ENCODE assay signal across 19 cellular contexts in genomic region chr5:94941113-94941765, GRCh38.
A peak's percentile ranks its signal among the peaks of the same experiment; 100 is the strongest.
DNase-seq lines count a peak whose midpoint lies in the region; ATAC-seq and TF ChIP-seq lines count a peak whose summit lies in the region.
"Had no signal": no experiment of that assay in that cellular context is flagged by ENCODE, and none has a peak within 500 bp of the region (broad histone marks: within the 10 kb centered on the region; RNA-seq: fewer than 3 reads in every experiment).

No MANE protein-coding gene starts in this region.

- no peak overlapping the region for H2BK12ac ChIP-seq in H9 (ENCODE audit: insufficient read length, low read depth, low read length)
- H2BK12ac ChIP-seq in neuronal stem cell (ENCODE audit: low read length): no peak overlapping the region

- H4K20me1 ChIP-seq in H9 (ENCODE audit: control insufficient read depth, insufficient read depth, insufficient read length): no peaks in the 10 kb centered on the region

- H3K27ac ChIP-seq in H9 (ENCODE audit: insufficient read length, low read depth, low read length) (no peak overlapping the region), foreskin keratinocyte (no peak overlapping the region), neuronal stem cell (replicated peaks; ENCODE audit: low read length) (no peak overlapping the region), transverse colon (no peak overlapping the region)
- H3K27ac ChIP-seq: A549, HL-60, KMS-11, PC-9, RWPE1, SJCRH30 had no signal

- no peak overlapping the region for H2AFZ ChIP-seq in H9 (ENCODE audit: low read length)
- H2AFZ ChIP-seq in neuronal stem cell (ENCODE audit: low read length): peak overlapping the region; percentile 13
- H2AFZ ChIP-seq: PC-9 had no signal

- no peaks in the 10 kb centered on the region for H3K27me3 Mint-ChIP-seq in H9 (ENCODE audit: low read depth)
- peaks cover under 1% of the 10 kb centered on the region for H3K27me3 Mint-ChIP-seq in activated T-cell treated with anti-CD3 and anti-CD28 coated beads, Interleukin-2, amount 50 U/mL, for 4 hours (ENCODE audit: low read depth)

- in situ Hi-C loops in transverse colon (cut with MboI; ENCODE audit: low pct_ligation_motif_present in 1 of 4, low pct_unique_long_range_greater_than_20kb in 1 of 4, low sequenced_read_pairs in 3 of 4) (no loop called here), GM13977 (cut with MboI; ENCODE audit: low pct_unique_long_range_greater_than_20kb, low sequenced_read_pairs, unreplicated experiment) (no loop called here)

- H4K91ac ChIP-seq in H9 (ENCODE audit: insufficient read length, low read depth, low read length) (no peak overlapping the region), neuronal stem cell (ENCODE audit: low read depth, low read length, poor library complexity) (no peak overlapping the region)

- DNase-seq in H9 (no peak), NCI-H69 (lab: John Stamatoyannopoulos, UW) (peak; percentile 51), foreskin keratinocyte (peak in 1 of 2 donors; percentile 28), neuronal stem cell (ENCODE audit: low spot score) (no peak), transverse colon (no peak), GM13977 (ENCODE audit: low spot score) (no peak)
- no peak for DNase-seq in activated T-cell treated with anti-CD3 and anti-CD28 coated beads, Interleukin-2, amount 50 U/mL, for 4 hours
- DNase-seq: CD4-positive, alpha-beta memory T cell; NCI-H1417; NCI-H187 treated with DMSO at 0.1 percent for 48 hours; NCI-H345; NCI-H524 treated with DMSO at 0.1 percent for 48 hours; PC-9 had no signal

- H2BK5ac ChIP-seq in H9 (ENCODE audit: insufficient read length, low read length) (no peak overlapping the region), neuronal stem cell (ENCODE audit: low read length) (no peak overlapping the region)

- peaks cover 3% of the 10 kb centered on the region; the same call in 1 of the 2 replicates for H3K4me1 ChIP-seq in H9 (ENCODE audit: insufficient read depth, low read length)
- no peaks in the 10 kb centered on the region for H3K4me1 ChIP-seq in foreskin keratinocyte
- peaks cover 0 to 2% of the 10 kb centered on the region in 2 donors for H3K4me1 ChIP-seq in neuronal stem cell (ENCODE audit: control insufficient read depth in 2 of 2, insufficient read depth in 1 of 2, low read depth in 1 of 2, low read length in 2 of 2)
- H3K4me1 ChIP-seq in transverse colon: no peaks in the 10 kb centered on the region
- H3K4me1 ChIP-seq: A549, SJCRH30 had no signal

- H3K4ac ChIP-seq in H9 (ENCODE audit: low read depth, low read length) (no peak overlapping the region), neuronal stem cell (ENCODE audit: low read length) (no peak overlapping the region)

- H3K9ac ChIP-seq in H9 (ENCODE audit: extremely low read depth, insufficient read length, low read length) (no peak overlapping the region), neuronal stem cell (ENCODE audit: low read depth, low read length, poor library complexity) (no peak overlapping the region)
- H3K9ac ChIP-seq: KMS-11 had no signal

- no peak for TF ChIP-seq POLR2A in transverse colon (IDR thresholded peaks at IDR 0.05)

- no peaks in the 10 kb centered on the region for H3K79me2 ChIP-seq in H9 (ENCODE audit: insufficient read depth, low read length)

- H3K14ac ChIP-seq in H9 (ENCODE audit: insufficient read depth, low read length): no peak overlapping the region
- no peak overlapping the region for H3K14ac ChIP-seq in neuronal stem cell (ENCODE audit: low read length)

- H3K4me3 ChIP-seq in neuronal stem cell (ENCODE audit: low read length in 2 of 2) (no peak overlapping the region), transverse colon (no peak overlapping the region)
- H3K4me3 ChIP-seq: A549, GM12878, PC-9, SJCRH30 had no signal

- H2BK20ac ChIP-seq in H9 (ENCODE audit: low read depth, low read length, poor library complexity, severe bottlenecking): no peak overlapping the region

- H3K27ac Mint-ChIP-seq in H9: no peak overlapping the region
- H3K27ac Mint-ChIP-seq: CD4-positive, alpha-beta memory T cell had no signal

- no peak overlapping the region for H3K4me3 Mint-ChIP-seq in H9
- no peak overlapping the region for H3K4me3 Mint-ChIP-seq in activated T-cell treated with anti-CD3 and anti-CD28 coated beads, Interleukin-2, amount 50 U/mL, for 4 hours
- H3K4me3 Mint-ChIP-seq: CD4-positive, alpha-beta memory T cell had no signal

- TF ChIP-seq EP300 in transverse colon (IDR thresholded peaks at IDR 0.05; ENCODE audit: low read depth): no peak

- H3K36me3 ChIP-seq in neuronal stem cell (replicated peaks in 1 of 2; ENCODE audit: control insufficient read depth in 2 of 2, insufficient read depth in 2 of 2, low read length in 2 of 2) (no peaks in the 10 kb centered on the region), transverse colon (no peaks in the 10 kb centered on the region)
- H3K36me3 ChIP-seq: SJCRH30 had no signal

- H3K9me3 Mint-ChIP-seq in H9: no peaks in the 10 kb centered on the region; a peak in 1 of 5 replicates
- no peaks in the 10 kb centered on the region for H3K9me3 Mint-ChIP-seq in activated T-cell treated with anti-CD3 and anti-CD28 coated beads, Interleukin-2, amount 50 U/mL, for 4 hours
- H3K9me3 Mint-ChIP-seq: CD4-positive, alpha-beta memory T cell had no signal

- H2AK5ac ChIP-seq in H9 (ENCODE audit: insufficient read length, low read length) (no peak overlapping the region), neuronal stem cell (ENCODE audit: low read depth, low read length) (no peak overlapping the region)

- no peak overlapping the region for H3T11ph ChIP-seq in H9 (ENCODE audit: low read length)

- H3K23ac ChIP-seq in H9 (ENCODE audit: insufficient read length, low read depth, low read length) (no peak overlapping the region), neuronal stem cell (ENCODE audit: low read depth, low read length, poor library complexity) (no peak overlapping the region)

- no peaks in the 10 kb centered on the region for H3K23me2 ChIP-seq in H9 (ENCODE audit: insufficient read length, low read depth, low read length, poor library complexity, severe bottlenecking)

- no peak overlapping the region for H2BK15ac ChIP-seq in H9 (ENCODE audit: low read depth, low read length)
- no peak overlapping the region for H2BK15ac ChIP-seq in neuronal stem cell (ENCODE audit: low read length)

- H3K9me3 ChIP-seq in H9 (ENCODE audit: control insufficient read depth, low read depth, low read length) (no peaks in the 10 kb centered on the region), neuronal stem cell (replicated peaks in 1 of 2; ENCODE audit: control insufficient read depth in 2 of 2, insufficient read depth in 1 of 2, low read depth in 1 of 2, low read length in 2 of 2) (no peaks in the 10 kb centered on the region), transverse colon (no peaks in the 10 kb centered on the region)
- H3K9me3 ChIP-seq: A549, SJCRH30 had no signal

- H3K79me1 ChIP-seq in H9 (ENCODE audit: insufficient read depth, low read depth, low read length, poor library complexity, severe bottlenecking): no peaks in the 10 kb centered on the region
- H3K79me1 ChIP-seq in neuronal stem cell (ENCODE audit: low read depth, low read length): no peaks in the 10 kb centered on the region

- no peaks in the 10 kb centered on the region for H3K36me3 Mint-ChIP-seq in H9 (ENCODE audit: insufficient read depth in 1 of 3, low read depth in 3 of 3)
- H3K36me3 Mint-ChIP-seq in activated T-cell treated with anti-CD3 and anti-CD28 coated beads, Interleukin-2, amount 50 U/mL, for 4 hours (ENCODE audit: insufficient read depth): no peaks in the 10 kb centered on the region
- H3K36me3 Mint-ChIP-seq: CD4-positive, alpha-beta memory T cell had no signal

- H3K56ac ChIP-seq in H9 (ENCODE audit: insufficient read length, low read depth, low read length): no peak overlapping the region

- WGBS in H9 (ENCODE audit: extremely low coverage, insufficient read length, low lambda C conversion rate): no CpG with 5 or more reads among the region's 1 CpG
- WGBS in neuronal stem cell (ENCODE audit: extremely low coverage in 2 of 2, insufficient read length in 2 of 2, insufficient replicate concordance in 1 of 2), 2 donors: no CpG with 5 or more reads among the region's 1 CpG
- 50 to 76% methylated on average over 1 of the region's 1 CpG for WGBS in transverse colon (ENCODE audit: low coverage in 1 of 2), 2 donors

- no peak overlapping the region for H4K5ac ChIP-seq in H9 (ENCODE audit: insufficient read length, low read depth, low read length)

- peak; percentile 26 for ATAC-seq in foreskin keratinocyte
- ATAC-seq in activated T-cell treated with anti-CD3 and anti-CD28 coated beads, Interleukin-2, amount 50 U/mL, for 4 hours: no peak
- ATAC-seq: A549, GM12878 had no signal

- H3K18ac ChIP-seq in H9 (ENCODE audit: insufficient read length, low read depth, low read length) (no peak overlapping the region), neuronal stem cell (ENCODE audit: low read length) (no peak overlapping the region)

- peaks cover 0 to 6% of the 10 kb centered on the region in 2 experiments; a peak in 3 of 4 replicates for H3K4me1 Mint-ChIP-seq in H9
- H3K4me1 Mint-ChIP-seq in activated T-cell treated with anti-CD3 and anti-CD28 coated beads, Interleukin-2, amount 50 U/mL, for 4 hours (ENCODE audit: low read depth): no peaks in the 10 kb centered on the region

- no peak for TF ChIP-seq CTCF in H9 (conservative IDR thresholded peaks at IDR 0.05)
- no peak for TF ChIP-seq CTCF in foreskin keratinocyte (conservative IDR thresholded peaks at IDR 0.05)
- TF ChIP-seq CTCF in transverse colon (IDR thresholded peaks at IDR 0.05): no peak
- no peak for TF ChIP-seq CTCF in GM13977 (IDR thresholded peaks at IDR 0.05; ENCODE audit: extremely low read depth, insufficient read depth, missing control alignments)

- H3K27me3 ChIP-seq in H9 (ENCODE audit: insufficient read depth, low read length) (no peaks in the 10 kb centered on the region), foreskin keratinocyte (no peaks in the 10 kb centered on the region), neuronal stem cell (ENCODE audit: control insufficient read depth in 3 of 3, insufficient read depth in 3 of 3, low read depth in 1 of 3, low read length in 3 of 3) (no peaks in the 10 kb centered on the region), transverse colon (no peaks in the 10 kb centered on the region)
- H3K27me3 ChIP-seq: SJCRH30 had no signal

- intact Hi-C loops in transverse colon (cut with DNase I; ENCODE audit: low total_unique reads): no loop called here

- H4K8ac ChIP-seq in H9 (replicated peaks; ENCODE audit: insufficient read length, low read depth, low read length) (no peak overlapping the region), neuronal stem cell (ENCODE audit: low read depth, low read length) (no peak overlapping the region)

- H2BK120ac ChIP-seq in H9 (ENCODE audit: low read depth, low read length, poor library complexity, severe bottlenecking): no peak overlapping the region
- H2BK120ac ChIP-seq in neuronal stem cell (ENCODE audit: low read depth, low read length): no peak overlapping the region

- H3K4me2 ChIP-seq in H9 (ENCODE audit: insufficient read depth, insufficient read length, low read length) (peak overlapping the region; percentile 24), neuronal stem cell (ENCODE audit: insufficient read depth, low read length, poor library complexity, severe bottlenecking) (no peak overlapping the region)
- H3K4me2 ChIP-seq: A549, KMS-11, PC-9 had no signal
